ENCODE assay signal across 8 cellular contexts in genomic region chr6:119351005-119351394, GRCh38. TPM values are rescaled to one million over a fixed set of nuclear protein-coding genes. Genes with fewer than 3 reads are reported as not detected.
DNase-seq lines count a peak whose midpoint lies in the region; ATAC-seq, FAIRE-seq and TF ChIP-seq lines count a peak whose summit lies in the region.

No MANE protein-coding gene starts in this region.

- no peaks in the 10 kb centered on the region for H3K27me3 Mint-ChIP-seq in activated T-cell treated with anti-CD3 and anti-CD28 coated beads, Interleukin-2, amount 50 U/mL, for 72 hours (ENCODE audit: low read depth)
- H3K27me3 Mint-ChIP-seq in naive B cell: no peaks in the 10 kb centered on the region

- FAIRE-seq in bronchial epithelial cell (lab: Jason Lieb, UNC): no peak

- H3K4me1 Mint-ChIP-seq in activated T-cell treated with anti-CD3 and anti-CD28 coated beads, Interleukin-2, amount 50 U/mL, for 72 hours (ENCODE audit: low read depth): peaks cover 52% of the 10 kb centered on the region
- H3K4me1 Mint-ChIP-seq in naive B cell: peaks cover 47 to 60% (median 59%) of the 10 kb centered on the region in 3 donors

- H3K36me3 ChIP-seq in bronchial epithelial cell (ENCODE audit: control insufficient read depth, insufficient read depth, low read length): no peaks in the 10 kb centered on the region

- TF ChIP-seq CTCF in bronchial epithelial cell (IDR thresholded peaks at IDR 0.05; ENCODE audit: insufficient read depth, low read length, severe bottlenecking): peak; percentile 18

- no peak overlapping the region for H3K4me3 ChIP-seq in bronchial epithelial cell (ENCODE audit: low read depth, low read length)

- H3K27ac Mint-ChIP-seq in activated T-cell treated with anti-CD3 and anti-CD28 coated beads, Interleukin-2, amount 50 U/mL, for 72 hours: peak overlapping the region; percentile 95
- peak overlapping the region in 4 of 6 donors; percentile 18 to 95 (median 94) for H3K27ac Mint-ChIP-seq in naive B cell

- no peak for ATAC-seq in activated T-cell treated with anti-CD3 and anti-CD28 coated beads, Interleukin-2, amount 50 U/mL, for 72 hours (replicated peaks in 1 of 2)
- no peak for ATAC-seq in naive B cell (ENCODE audit: low read depth in 2 of 2)
- ATAC-seq in GM21447 (IDR thresholded peaks at IDR 0.05; ENCODE audit: unreplicated experiment): no peak
- no peak for ATAC-seq in HG03025 (IDR thresholded peaks at IDR 0.05; ENCODE audit: low FRiP score, unreplicated experiment)

- H3K36me3 Mint-ChIP-seq in activated T-cell treated with anti-CD3 and anti-CD28 coated beads, Interleukin-2, amount 50 U/mL, for 72 hours (ENCODE audit: insufficient read depth in 2 of 2): peaks cover 7 to 8% of the 10 kb centered on the region in 2 donors
- no peaks in the 10 kb centered on the region for H3K36me3 Mint-ChIP-seq in naive B cell

- no peak for DNase-seq in activated T-cell treated with anti-CD3 and anti-CD28 coated beads, Interleukin-2, amount 50 U/mL, for 72 hours
- DNase-seq in activated T-cell treated with anti-CD3 and anti-CD28 coated beads for 4 hours (no peak), NCI-H524 treated with DMSO at 0.1 percent for 48 hours (lab: John Stamatoyannopoulos, UW) (peak; percentile 16), bronchial epithelial cell (ENCODE audit: low read depth) (peak; percentile 54), naive B cell (no peak), hippocampal formation (lab: John Stamatoyannopoulos, UW) (no peak)

- no peaks in the 10 kb centered on the region for H3K9me3 Mint-ChIP-seq in activated T-cell treated with anti-CD3 and anti-CD28 coated beads, Interleukin-2, amount 50 U/mL, for 72 hours
- H3K9me3 Mint-ChIP-seq in naive B cell: no peaks in the 10 kb centered on the region

- peak overlapping the region; percentile 88 to 94 for H3K4me3 Mint-ChIP-seq in activated T-cell treated with anti-CD3 and anti-CD28 coated beads, Interleukin-2, amount 50 U/mL, for 72 hours
- H3K4me3 Mint-ChIP-seq in naive B cell: peak overlapping the region; percentile 45 to 96 (median 92)

- H3K27me3 ChIP-seq in bronchial epithelial cell (ENCODE audit: control insufficient read depth, insufficient read depth, low read length): peaks cover 19% of the 10 kb centered on the region

RNA-seq across cellular contexts. Expression of gene MAN1A1, which starts 1.4 kb away (rescaled TPM):
- total RNA-seq in activated T-cell treated with anti-CD3 and anti-CD28 coated beads, Interleukin-2, amount 50 U/mL, for 72 hours: 10 to 100 TPM; 25.2 to 26.6 TPM
- 1.4 and 2.9 TPM in 2 replicates for total RNA-seq in bronchial epithelial cell
- polyA plus RNA-seq in naive B cell (ENCODE audit: low read depth in 6 of 6): 10 to 100 TPM; 14.2 to 23.1 (median 19.0) TPM

Comparison
In these comparisons a context has a peak if more than half of its experiments do, and no peak if none do; other contexts are left out.
1. DNase-seq: peak in NCI-H524 treated with DMSO at 0.1 percent for 48 hours (single experiment) and bronchial epithelial cell (single experiment); none in activated T-cell treated with anti-CD3 and anti-CD28 coated beads, Interleukin-2, amount 50 U/mL, for 72 hours (0 of 2), activated T-cell treated with anti-CD3 and anti-CD28 coated beads for 4 hours (single experiment), naive B cell (single experiment) and hippocampal formation (0 of 2).